ENCODE assay signal across 1 cellular context in genomic region chr17:27245230-27245696, GRCh38.
TF ChIP-seq lines count a peak whose summit lies in the region.

No MANE protein-coding gene starts in this region.

TF ChIP-seq in HEK293, 187 proteins besides CTCF, POLR2A, EP300 and RAD21 (continued from another document):
- TF ChIP-seq, protein P1, sequence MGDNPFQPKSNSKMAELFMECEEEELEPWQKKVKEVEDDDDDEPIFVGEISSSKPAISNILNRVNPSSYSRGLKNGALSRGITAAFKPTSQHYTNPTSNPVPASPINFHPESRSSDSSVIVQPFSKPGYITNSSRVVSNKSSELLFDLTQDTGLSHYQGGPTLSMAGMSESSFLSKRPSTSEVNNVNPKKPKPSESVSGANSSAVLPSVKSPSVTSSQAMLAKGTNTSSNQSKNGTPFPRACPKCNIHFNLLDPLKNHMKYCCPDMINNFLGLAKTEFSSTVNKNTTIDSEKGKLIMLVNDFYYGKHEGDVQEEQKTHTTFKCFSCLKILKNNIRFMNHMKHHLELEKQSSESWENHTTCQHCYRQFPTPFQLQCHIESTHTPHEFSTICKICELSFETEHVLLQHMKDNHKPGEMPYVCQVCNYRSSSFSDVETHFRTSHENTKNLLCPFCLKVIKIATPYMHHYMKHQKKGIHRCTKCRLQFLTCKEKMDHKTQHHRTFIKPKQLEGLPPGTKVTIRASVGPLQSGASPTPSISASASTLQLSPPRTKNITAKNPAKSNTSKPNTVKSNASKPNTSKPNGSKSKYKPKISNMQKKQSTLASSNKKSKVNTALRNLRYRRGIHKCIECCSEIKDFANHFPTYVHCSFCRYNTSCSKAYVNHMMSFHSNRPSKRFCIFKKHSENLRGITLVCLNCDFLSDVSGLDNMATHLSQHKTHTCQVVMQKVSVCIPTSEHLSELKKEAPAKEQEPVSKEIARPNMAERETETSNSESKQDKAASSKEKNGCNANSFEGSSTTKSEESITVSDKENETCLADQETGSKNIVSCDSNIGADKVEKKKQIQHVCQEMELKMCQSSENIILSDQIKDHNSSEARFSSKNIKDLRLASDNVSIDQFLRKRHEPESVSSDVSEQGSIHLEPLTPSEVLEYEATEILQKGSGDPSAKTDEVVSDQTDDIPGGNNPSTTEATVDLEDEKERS (tag by site-specific recombination; IDR thresholded peaks at IDR 0.05), result no peak
- TF ChIP-seq KLF1 (tag by site-specific recombination; IDR thresholded peaks at IDR 0.05), result peak; percentile 61; the same call in 1 of the 2 replicates
- TF ChIP-seq ZEB2 (tag by site-specific recombination; IDR thresholded peaks at IDR 0.05), result no peak
- TF ChIP-seq, protein P2, sequence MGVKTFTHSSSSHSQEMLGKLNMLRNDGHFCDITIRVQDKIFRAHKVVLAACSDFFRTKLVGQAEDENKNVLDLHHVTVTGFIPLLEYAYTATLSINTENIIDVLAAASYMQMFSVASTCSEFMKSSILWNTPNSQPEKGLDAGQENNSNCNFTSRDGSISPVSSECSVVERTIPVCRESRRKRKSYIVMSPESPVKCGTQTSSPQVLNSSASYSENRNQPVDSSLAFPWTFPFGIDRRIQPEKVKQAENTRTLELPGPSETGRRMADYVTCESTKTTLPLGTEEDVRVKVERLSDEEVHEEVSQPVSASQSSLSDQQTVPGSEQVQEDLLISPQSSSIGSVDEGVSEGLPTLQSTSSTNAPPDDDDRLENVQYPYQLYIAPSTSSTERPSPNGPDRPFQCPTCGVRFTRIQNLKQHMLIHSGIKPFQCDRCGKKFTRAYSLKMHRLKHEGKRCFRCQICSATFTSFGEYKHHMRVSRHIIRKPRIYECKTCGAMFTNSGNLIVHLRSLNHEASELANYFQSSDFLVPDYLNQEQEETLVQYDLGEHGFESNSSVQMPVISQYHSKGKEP (tag by site-specific recombination; IDR thresholded peaks at IDR 0.05), result peak; percentile 74; the same call in 1 of the 2 replicates
- TF ChIP-seq GLIS1 (tag by site-specific recombination; IDR thresholded peaks at IDR 0.05), result peak; percentile 59
- TF ChIP-seq ZNF514 (tag by site-specific recombination; IDR thresholded peaks at IDR 0.05), result no peak
- no peak for TF ChIP-seq ZNF404 (tag by site-specific recombination; IDR thresholded peaks at IDR 0.05)
- TF ChIP-seq, protein P3, sequence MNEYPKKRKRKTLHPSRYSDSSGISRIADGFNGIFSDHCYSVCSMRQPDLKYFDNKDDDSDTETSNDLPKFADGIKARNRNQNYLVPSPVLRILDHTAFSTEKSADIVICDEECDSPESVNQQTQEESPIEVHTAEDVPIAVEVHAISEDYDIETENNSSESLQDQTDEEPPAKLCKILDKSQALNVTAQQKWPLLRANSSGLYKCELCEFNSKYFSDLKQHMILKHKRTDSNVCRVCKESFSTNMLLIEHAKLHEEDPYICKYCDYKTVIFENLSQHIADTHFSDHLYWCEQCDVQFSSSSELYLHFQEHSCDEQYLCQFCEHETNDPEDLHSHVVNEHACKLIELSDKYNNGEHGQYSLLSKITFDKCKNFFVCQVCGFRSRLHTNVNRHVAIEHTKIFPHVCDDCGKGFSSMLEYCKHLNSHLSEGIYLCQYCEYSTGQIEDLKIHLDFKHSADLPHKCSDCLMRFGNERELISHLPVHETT (tag by site-specific recombination; IDR thresholded peaks at IDR 0.05), result no peak
- TF ChIP-seq, protein P4, sequence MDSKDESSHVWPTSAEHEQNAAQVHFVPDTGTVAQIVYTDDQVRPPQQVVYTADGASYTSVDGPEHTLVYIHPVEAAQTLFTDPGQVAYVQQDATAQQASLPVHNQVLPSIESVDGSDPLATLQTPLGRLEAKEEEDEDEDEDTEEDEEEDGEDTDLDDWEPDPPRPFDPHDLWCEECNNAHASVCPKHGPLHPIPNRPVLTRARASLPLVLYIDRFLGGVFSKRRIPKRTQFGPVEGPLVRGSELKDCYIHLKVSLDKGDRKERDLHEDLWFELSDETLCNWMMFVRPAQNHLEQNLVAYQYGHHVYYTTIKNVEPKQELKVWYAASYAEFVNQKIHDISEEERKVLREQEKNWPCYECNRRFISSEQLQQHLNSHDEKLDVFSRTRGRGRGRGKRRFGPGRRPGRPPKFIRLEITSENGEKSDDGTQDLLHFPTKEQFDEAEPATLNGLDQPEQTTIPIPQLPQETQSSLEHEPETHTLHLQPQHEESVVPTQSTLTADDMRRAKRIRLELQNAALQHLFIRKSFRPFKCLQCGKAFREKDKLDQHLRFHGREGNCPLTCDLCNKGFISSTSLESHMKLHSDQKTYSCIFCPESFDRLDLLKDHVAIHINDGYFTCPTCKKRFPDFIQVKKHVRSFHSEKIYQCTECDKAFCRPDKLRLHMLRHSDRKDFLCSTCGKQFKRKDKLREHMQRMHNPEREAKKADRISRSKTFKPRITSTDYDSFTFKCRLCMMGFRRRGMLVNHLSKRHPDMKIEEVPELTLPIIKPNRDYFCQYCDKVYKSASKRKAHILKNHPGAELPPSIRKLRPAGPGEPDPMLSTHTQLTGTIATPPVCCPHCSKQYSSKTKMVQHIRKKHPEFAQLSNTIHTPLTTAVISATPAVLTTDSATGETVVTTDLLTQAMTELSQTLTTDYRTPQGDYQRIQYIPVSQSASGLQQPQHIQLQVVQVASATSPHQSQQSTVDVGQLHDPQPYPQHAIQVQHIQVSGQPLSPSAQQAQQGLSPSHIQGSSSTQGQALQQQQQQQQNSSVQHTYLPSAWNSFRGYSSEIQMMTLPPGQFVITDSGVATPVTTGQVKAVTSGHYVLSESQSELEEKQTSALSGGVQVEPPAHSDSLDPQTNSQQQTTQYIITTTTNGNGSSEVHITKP (tag by site-specific recombination; IDR thresholded peaks at IDR 0.05), result peak; percentile 56
- peak; percentile 93 for TF ChIP-seq ZNF654 (tag by site-specific recombination; IDR thresholded peaks at IDR 0.05; ENCODE audit: low read depth)
- TF ChIP-seq, protein P5, sequence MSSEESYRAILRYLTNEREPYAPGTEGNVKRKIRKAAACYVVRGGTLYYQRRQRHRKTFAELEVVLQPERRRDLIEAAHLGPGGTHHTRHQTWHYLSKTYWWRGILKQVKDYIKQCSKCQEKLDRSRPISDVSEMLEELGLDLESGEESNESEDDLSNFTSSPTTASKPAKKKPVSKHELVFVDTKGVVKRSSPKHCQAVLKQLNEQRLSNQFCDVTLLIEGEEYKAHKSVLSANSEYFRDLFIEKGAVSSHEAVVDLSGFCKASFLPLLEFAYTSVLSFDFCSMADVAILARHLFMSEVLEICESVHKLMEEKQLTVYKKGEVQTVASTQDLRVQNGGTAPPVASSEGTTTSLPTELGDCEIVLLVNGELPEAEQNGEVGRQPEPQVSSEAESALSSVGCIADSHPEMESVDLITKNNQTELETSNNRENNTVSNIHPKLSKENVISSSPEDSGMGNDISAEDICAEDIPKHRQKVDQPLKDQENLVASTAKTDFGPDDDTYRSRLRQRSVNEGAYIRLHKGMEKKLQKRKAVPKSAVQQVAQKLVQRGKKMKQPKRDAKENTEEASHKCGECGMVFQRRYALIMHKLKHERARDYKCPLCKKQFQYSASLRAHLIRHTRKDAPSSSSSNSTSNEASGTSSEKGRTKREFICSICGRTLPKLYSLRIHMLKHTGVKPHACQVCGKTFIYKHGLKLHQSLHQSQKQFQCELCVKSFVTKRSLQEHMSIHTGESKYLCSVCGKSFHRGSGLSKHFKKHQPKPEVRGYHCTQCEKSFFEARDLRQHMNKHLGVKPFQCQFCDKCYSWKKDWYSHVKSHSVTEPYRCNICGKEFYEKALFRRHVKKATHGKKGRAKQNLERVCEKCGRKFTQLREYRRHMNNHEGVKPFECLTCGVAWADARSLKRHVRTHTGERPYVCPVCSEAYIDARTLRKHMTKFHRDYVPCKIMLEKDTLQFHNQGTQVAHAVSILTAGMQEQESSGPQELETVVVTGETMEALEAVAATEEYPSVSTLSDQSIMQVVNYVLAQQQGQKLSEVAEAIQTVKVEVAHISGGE (tag by site-specific recombination; conservative IDR thresholded peaks at IDR 0.05; ENCODE audit: low read depth), result 0 out of 2 replicates have a peak, but pooled peaks have one; percentile 30
- TF ChIP-seq ZBTB7A (tag by site-specific recombination; IDR thresholded peaks at IDR 0.05; ENCODE audit: low read depth), result no peak
- TF ChIP-seq, protein P6, sequence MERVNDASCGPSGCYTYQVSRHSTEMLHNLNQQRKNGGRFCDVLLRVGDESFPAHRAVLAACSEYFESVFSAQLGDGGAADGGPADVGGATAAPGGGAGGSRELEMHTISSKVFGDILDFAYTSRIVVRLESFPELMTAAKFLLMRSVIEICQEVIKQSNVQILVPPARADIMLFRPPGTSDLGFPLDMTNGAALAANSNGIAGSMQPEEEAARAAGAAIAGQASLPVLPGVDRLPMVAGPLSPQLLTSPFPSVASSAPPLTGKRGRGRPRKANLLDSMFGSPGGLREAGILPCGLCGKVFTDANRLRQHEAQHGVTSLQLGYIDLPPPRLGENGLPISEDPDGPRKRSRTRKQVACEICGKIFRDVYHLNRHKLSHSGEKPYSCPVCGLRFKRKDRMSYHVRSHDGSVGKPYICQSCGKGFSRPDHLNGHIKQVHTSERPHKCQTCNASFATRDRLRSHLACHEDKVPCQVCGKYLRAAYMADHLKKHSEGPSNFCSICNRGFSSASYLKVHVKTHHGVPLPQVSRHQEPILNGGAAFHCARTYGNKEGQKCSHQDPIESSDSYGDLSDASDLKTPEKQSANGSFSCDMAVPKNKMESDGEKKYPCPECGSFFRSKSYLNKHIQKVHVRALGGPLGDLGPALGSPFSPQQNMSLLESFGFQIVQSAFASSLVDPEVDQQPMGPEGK (tag by site-specific recombination; IDR thresholded peaks at IDR 0.05), result peak; percentile 71
- peak; percentile 88 for TF ChIP-seq ZBTB17 (tag by site-specific recombination; IDR thresholded peaks at IDR 0.05)
- TF ChIP-seq GLIS2 (tag by site-specific recombination; IDR thresholded peaks at IDR 0.05), result peak; percentile 80
- TF ChIP-seq TRIM28 (IDR thresholded peaks at IDR 0.05; ENCODE audit: borderline replicate concordance, low read length), result 0 out of 2 replicates have a peak, but pooled peaks have one; percentile 21
- TF ChIP-seq, protein P7, sequence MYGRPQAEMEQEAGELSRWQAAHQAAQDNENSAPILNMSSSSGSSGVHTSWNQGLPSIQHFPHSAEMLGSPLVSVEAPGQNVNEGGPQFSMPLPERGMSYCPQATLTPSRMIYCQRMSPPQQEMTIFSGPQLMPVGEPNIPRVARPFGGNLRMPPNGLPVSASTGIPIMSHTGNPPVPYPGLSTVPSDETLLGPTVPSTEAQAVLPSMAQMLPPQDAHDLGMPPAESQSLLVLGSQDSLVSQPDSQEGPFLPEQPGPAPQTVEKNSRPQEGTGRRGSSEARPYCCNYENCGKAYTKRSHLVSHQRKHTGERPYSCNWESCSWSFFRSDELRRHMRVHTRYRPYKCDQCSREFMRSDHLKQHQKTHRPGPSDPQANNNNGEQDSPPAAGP (tag by site-specific recombination; IDR thresholded peaks at IDR 0.05), result peak; percentile 61; the same call in 1 of the 2 replicates
- no peak for TF ChIP-seq ZNF174 (tag by site-specific recombination; IDR thresholded peaks at IDR 0.05)
- TF ChIP-seq ZNF366 (tag by site-specific recombination; conservative IDR thresholded peaks at IDR 0.05), result no peak; the same call in 1 of the 2 replicates
- TF ChIP-seq KLF8 (tag by site-specific recombination; IDR thresholded peaks at IDR 0.05), result peak; percentile 53; the same call in 1 of the 2 replicates
- TF ChIP-seq ZFP69B (tag by site-specific recombination; IDR thresholded peaks at IDR 0.05), result peak; percentile 83
- peak; percentile 88 for TF ChIP-seq ZSCAN30 (tag by site-specific recombination; IDR thresholded peaks at IDR 0.05)
- TF ChIP-seq ZNF341 (tag by site-specific recombination; IDR thresholded peaks at IDR 0.05; ENCODE audit: low read depth), result no peak; the same call in 1 of the 2 replicates
- peak; percentile 33; the same call in 1 of the 2 replicates for TF ChIP-seq KLF7 (tag by site-specific recombination; IDR thresholded peaks at IDR 0.05; ENCODE audit: borderline replicate concordance)
- peak; percentile 12; the same call in 1 of the 2 replicates for TF ChIP-seq ZBTB20 (tag by site-specific recombination; IDR thresholded peaks at IDR 0.05)
- TF ChIP-seq ZNF600 (tag by site-specific recombination; IDR thresholded peaks at IDR 0.05), result peak; percentile 68
- TF ChIP-seq ZNF692 (tag by site-specific recombination; IDR thresholded peaks at IDR 0.05), result peak; percentile 87
- TF ChIP-seq ZBTB10 (tag by site-specific recombination; IDR thresholded peaks at IDR 0.05), result 0 out of 2 replicates have a peak, but pooled peaks have one; percentile 29
- peak; percentile 42; the same call in 1 of the 2 replicates for TF ChIP-seq PRDM1 (tag by site-specific recombination; IDR thresholded peaks at IDR 0.05)
- peak; percentile 73 for TF ChIP-seq SP2 (tag by site-specific recombination; IDR thresholded peaks at IDR 0.05)
- no peak for TF ChIP-seq ZNF16 (tag by site-specific recombination; IDR thresholded peaks at IDR 0.05; ENCODE audit: low read depth)
- no peak for TF ChIP-seq ZBTB48 (tag by site-specific recombination; IDR thresholded peaks at IDR 0.05)
- TF ChIP-seq ZNF76 (tag by site-specific recombination; IDR thresholded peaks at IDR 0.05; ENCODE audit: borderline replicate concordance, low read depth), result no peak
- TF ChIP-seq ZNF202 (tag by site-specific recombination; IDR thresholded peaks at IDR 0.05; ENCODE audit: borderline replicate concordance), result no peak
- TF ChIP-seq MZF1 (tag by site-specific recombination; IDR thresholded peaks at IDR 0.05; ENCODE audit: borderline replicate concordance), result peak; percentile 17; the same call in 1 of the 2 replicates
- no peak for TF ChIP-seq ZNF530 (tag by site-specific recombination; IDR thresholded peaks at IDR 0.05; ENCODE audit: low read depth)
TF ChIP-seq in HEK293: peak in this region for 24.
